Comparison of ENCODE assay signal across 1 cellular context in genomic region chr1:114346480-114347029, GRCh38.
A peak's percentile ranks its signal among the peaks of the same experiment; 100 is the strongest.
TF ChIP-seq lines count a peak whose summit lies in the region.

No MANE protein-coding gene starts in this region.

TF ChIP-seq in K562, 482 proteins besides CTCF, POLR2A, EP300 and RAD21 (continued from another document and continues in another):
- TF ChIP-seq MLLT1 (IDR thresholded peaks at IDR 0.05), result peak in 1 of 2 experiments; percentile 97; a peak in 2 of 4 replicates
- no peak for TF ChIP-seq ZNF277 (CRISPR knock-in tag; IDR thresholded peaks at IDR 0.05; ENCODE audit: borderline replicate concordance)
- peak; percentile 97 for TF ChIP-seq ARID2 (IDR thresholded peaks at IDR 0.05)
- TF ChIP-seq FOXA3 (CRISPR knock-in tag; conservative IDR thresholded peaks at IDR 0.05 in 1 of 2, IDR thresholded peaks at IDR 0.05 in 1 of 2), result peak in 1 of 2 experiments; percentile 82; a peak in 2 of 4 replicates
- no peak for TF ChIP-seq MXD1 (CRISPR knock-in tag; IDR thresholded peaks at IDR 0.05; ENCODE audit: borderline replicate concordance, poor library complexity, severe bottlenecking)
- no peak for TF ChIP-seq HNRNPK (IDR thresholded peaks at IDR 0.05; ENCODE audit: low read depth, low read length, poor library complexity, severe bottlenecking)
- TF ChIP-seq NFIX (CRISPR knock-in tag; IDR thresholded peaks at IDR 0.05; ENCODE audit: low read depth), result no peak
- no peak for TF ChIP-seq TAF7 (tag; IDR thresholded peaks at IDR 0.05)
- peak; percentile 19; the same call in 1 of the 2 replicates for TF ChIP-seq SAFB (IDR thresholded peaks at IDR 0.05; ENCODE audit: borderline replicate concordance, low read depth, low read length)
- no peak for TF ChIP-seq ZNF76 (CRISPR knock-in tag; IDR thresholded peaks at IDR 0.05; ENCODE audit: borderline replicate concordance)
- no peak for TF ChIP-seq GATAD2A (IDR thresholded peaks at IDR 0.05)
- no peak for TF ChIP-seq PRDM10 (IDR thresholded peaks at IDR 0.05; ENCODE audit: partially characterized antibody)
- TF ChIP-seq CLOCK (CRISPR knock-in tag; IDR thresholded peaks at IDR 0.05; ENCODE audit: borderline replicate concordance), result no peak
- TF ChIP-seq RNF219 (CRISPR knock-in tag; IDR thresholded peaks at IDR 0.05), result no peak
- peak; percentile 56; the same call in 1 of the 2 replicates for TF ChIP-seq JUN (IDR thresholded peaks at IDR 0.05; ENCODE audit: borderline replicate concordance, low read depth, low read length)
- peak; percentile 92 for TF ChIP-seq JUN (CRISPR knock-in tag; IDR thresholded peaks at IDR 0.05; ENCODE audit: borderline replicate concordance)
- TF ChIP-seq FOSL1 (tag; conservative IDR thresholded peaks at IDR 0.05), result no peak
- TF ChIP-seq XRCC5 (IDR thresholded peaks at IDR 0.05; ENCODE audit: low read depth, low read length), result peak; percentile 100
- no peak for TF ChIP-seq CSDE1 (IDR thresholded peaks at IDR 0.05)
- TF ChIP-seq E4F1 (CRISPR knock-in tag; IDR thresholded peaks at IDR 0.05; ENCODE audit: borderline replicate concordance), result no peak
- TF ChIP-seq ZEB2 (IDR thresholded peaks at IDR 0.05), result peak; percentile 53; the same call in 1 of the 2 replicates
- no peak for TF ChIP-seq ZNF584 (CRISPR knock-in tag; IDR thresholded peaks at IDR 0.05; ENCODE audit: low read depth)
- no peak for TF ChIP-seq MECOM (CRISPR knock-in tag; IDR thresholded peaks at IDR 0.05)
- peak; percentile 19; the same call in 1 of the 2 replicates for TF ChIP-seq GMEB1 (CRISPR knock-in tag; IDR thresholded peaks at IDR 0.05)
- no peak; the same call in 1 of the 2 replicates for TF ChIP-seq FOXK1 (CRISPR knock-in tag; IDR thresholded peaks at IDR 0.05; ENCODE audit: borderline replicate concordance)
- no peak for TF ChIP-seq FOXM1 (IDR thresholded peaks at IDR 0.05; ENCODE audit: low read depth)
- no peak for TF ChIP-seq FOXM1 (CRISPR knock-in tag; IDR thresholded peaks at IDR 0.05; ENCODE audit: low read depth)
- TF ChIP-seq MITF (IDR thresholded peaks at IDR 0.05), result 0 out of 2 replicates have a peak, but pooled peaks have one; percentile 46
- no peak for TF ChIP-seq COPS2 (conservative IDR thresholded peaks at IDR 0.05)
- TF ChIP-seq TCF7L2 (IDR thresholded peaks at IDR 0.05; ENCODE audit: low read depth, low read length), result no peak
- TF ChIP-seq GTF3C2 (IDR thresholded peaks at IDR 0.05; ENCODE audit: borderline replicate concordance, extremely low read depth, insufficient read length), result no peak
- TF ChIP-seq ZKSCAN1 (IDR thresholded peaks at IDR 0.05; ENCODE audit: low read depth, low read length), result peak; percentile 77; the same call in 1 of the 2 replicates
- peak in 1 of 2 experiments; percentile 10; a peak in 1 of 4 replicates for TF ChIP-seq KDM1A (IDR thresholded peaks at IDR 0.05)
- no peak for TF ChIP-seq PCBP1 (IDR thresholded peaks at IDR 0.05; ENCODE audit: low read depth, low read length, poor library complexity, severe bottlenecking)
